12 cellular contexts compared by ENCODE assay signal in the genomic region with DNA sequence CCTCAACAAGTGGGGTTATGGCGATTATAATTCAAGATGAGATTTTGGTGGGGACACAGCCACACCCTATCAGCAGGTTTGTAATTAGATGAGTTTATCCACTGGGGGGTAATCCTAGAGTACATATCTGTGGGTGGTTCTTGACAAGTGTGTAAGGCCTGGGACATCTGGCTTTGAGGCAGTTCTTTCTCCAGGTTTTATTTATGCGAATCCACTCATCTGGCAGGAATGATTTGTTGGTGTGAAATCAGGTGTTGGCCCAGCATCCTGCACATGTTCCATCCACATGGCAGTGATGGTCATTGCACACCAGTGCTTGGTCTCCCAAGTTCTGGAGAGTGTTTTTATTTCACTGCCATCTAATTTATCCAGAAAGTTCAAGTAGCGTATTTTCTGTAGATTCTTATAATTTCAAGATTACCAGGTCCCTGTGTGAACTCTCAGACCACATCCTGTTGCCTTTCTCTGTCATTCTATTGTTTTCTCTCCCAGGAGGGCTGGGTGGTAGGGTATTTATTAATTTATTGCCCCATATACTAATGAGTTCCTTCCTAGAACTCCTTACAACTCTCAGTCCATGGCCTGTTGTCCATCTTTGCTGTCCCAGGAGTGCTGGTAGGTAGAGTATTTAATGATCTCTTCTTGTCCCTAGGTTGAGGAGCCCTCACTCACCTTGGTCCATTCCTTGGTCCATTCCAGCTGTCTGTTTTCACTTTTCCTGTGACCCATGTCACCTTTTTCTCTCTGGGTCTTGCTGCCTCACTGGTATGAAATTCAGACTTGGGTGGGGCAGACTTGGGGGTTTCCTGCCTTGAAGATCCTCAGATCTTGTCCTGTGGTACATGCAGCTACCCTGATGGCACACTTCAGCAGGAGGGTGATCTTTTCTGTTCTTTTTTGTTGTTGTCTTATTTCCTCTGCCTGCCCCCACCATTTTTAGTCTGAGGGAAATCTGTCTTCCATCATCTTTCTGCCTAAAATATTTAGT. TPM values are rescaled to one million over a fixed set of nuclear protein-coding genes. Genes with fewer than 3 reads are reported as not detected.
DNase-seq lines count a peak whose midpoint lies in the region; ATAC-seq and TF ChIP-seq lines count a peak whose summit lies in the region.
"Had no signal": no experiment of that assay in that cellular context is flagged by ENCODE, and none has a peak within 500 bp of the region (broad histone marks: within the 10 kb centered on the region; RNA-seq: fewer than 3 reads in every experiment).

No MANE protein-coding gene starts in this region.

- peak overlapping the region; percentile 74 for H3K4me3 Mint-ChIP-seq in CD4-positive, alpha-beta T cell
- H3K4me3 Mint-ChIP-seq in chondrocyte (ENCODE audit: unreplicated experiment): no peak overlapping the region

- H3K9me3 Mint-ChIP-seq in CD4-positive, alpha-beta T cell: no peaks in the 10 kb centered on the region
- H3K9me3 Mint-ChIP-seq in chondrocyte (ENCODE audit: low read depth): no peaks in the 10 kb centered on the region

- H3K27ac Mint-ChIP-seq in CD4-positive, alpha-beta T cell: peak overlapping the region; percentile 96
- peak overlapping the region; percentile 15 for H3K27ac Mint-ChIP-seq in chondrocyte (ENCODE audit: unreplicated experiment)

- CTCF ChIA-PET in CD4-positive, alpha-beta T cell (lab: Charles Lee): interaction anchor here (0.8 to 1.1 kb wide), 3 partner anchors 53 to 108 kb away, joined by 3 to 6 read pairs (median 4); no protein-coding TSS in a partner anchor

- peaks cover 74% of the 10 kb centered on the region for H3K4me1 Mint-ChIP-seq in CD4-positive, alpha-beta T cell (ENCODE audit: low read depth)
- H3K4me1 Mint-ChIP-seq in chondrocyte (ENCODE audit: low read depth): peaks cover 18% of the 10 kb centered on the region

- peak; percentile 88 for ATAC-seq in CD4-positive, alpha-beta T cell (ENCODE audit: poor library complexity)
- ATAC-seq in GM19452 (IDR thresholded peaks at IDR 0.05; ENCODE audit: unreplicated experiment): peak; percentile 72
- ATAC-seq in right cardiac atrium: no peak
- ATAC-seq in HG02678 (IDR thresholded peaks at IDR 0.05; ENCODE audit: unreplicated experiment): no peak
- ATAC-seq: SK-N-SH treated with all-trans-retinoic acid at 6 μM for 48 hours had no signal

- H3K9me3 ChIP-seq in CD4-positive, alpha-beta T cell (ENCODE audit: control insufficient read depth, low read length): no peaks in the 10 kb centered on the region
- H3K9me3 ChIP-seq in right cardiac atrium (ENCODE audit: control insufficient read depth, low read length): no peaks in the 10 kb centered on the region
- H3K9me3 ChIP-seq: transverse colon had no signal

- peak overlapping the region; percentile 71 for H3K27ac ChIP-seq in CD4-positive, alpha-beta T cell (ENCODE audit: low read depth, low read length)
- H3K27ac ChIP-seq in right cardiac atrium (ENCODE audit: low read length): no peak overlapping the region
- H3K27ac ChIP-seq: transverse colon had no signal

- POLR2A ChIA-PET in CD4-positive, alpha-beta T cell (lab: Charles Lee): interaction anchor here (0.6 to 3.2 kb wide), 6 partner anchors 10 to 316 kb away, joined by 3 to 38 read pairs (median 3); partner anchors contain the start of genes CDK13 and RALA

- TF ChIP-seq CTCF in CD4-positive, alpha-beta T cell (IDR thresholded peaks at IDR 0.05): no peak
- TF ChIP-seq CTCF in chondrocyte (IDR thresholded peaks at IDR 0.05): no peak

- 90% methylated on average over 3 of the region's 3 CpGs for WGBS in right cardiac atrium

- intact Hi-C loops in CD4-positive, alpha-beta T cell (cut with DNase I, micrococcal nuclease): loop anchor here in 1 of 2 experiments (1.0 to 10.0 kb wide), 4 partner anchors 10 to 103 kb away; no protein-coding TSS in a partner anchor
- intact Hi-C loops in right cardiac atrium (cut with DNase I): no loop called here

- no peaks in the 10 kb centered on the region for H3K27me3 Mint-ChIP-seq in CD4-positive, alpha-beta T cell
- no peaks in the 10 kb centered on the region for H3K27me3 Mint-ChIP-seq in chondrocyte (ENCODE audit: low read depth)

- peak in 8 of 10 experiments; percentile 17 to 34 (median 24) for DNase-seq in CD4-positive, alpha-beta T cell
- DNase-seq in Jurkat, Clone E6-1 (ENCODE audit: low read depth, low spot score): peak; percentile 26
- DNase-seq in chondrocyte (ENCODE audit: low spot score): no peak
- DNase-seq in AML-193 (lab: John Stamatoyannopoulos, UW): no peak
- no peak for DNase-seq in COLO829 (ENCODE audit: low spot score)
- no peak for DNase-seq in right cardiac atrium
- DNase-seq: DMS153, NCI-H345, transverse colon had no signal

- no peaks in the 10 kb centered on the region for H3K27me3 ChIP-seq in CD4-positive, alpha-beta T cell (ENCODE audit: control insufficient read depth, insufficient read depth, low read length)
- H3K27me3 ChIP-seq in right cardiac atrium (ENCODE audit: control insufficient read depth, insufficient read depth): no peaks in the 10 kb centered on the region
- H3K27me3 ChIP-seq: transverse colon had no signal

- H3K36me3 Mint-ChIP-seq in CD4-positive, alpha-beta T cell (ENCODE audit: low read depth): peaks cover 62% of the 10 kb centered on the region
- H3K36me3 Mint-ChIP-seq in chondrocyte (ENCODE audit: low read depth): peaks cover 14% of the 10 kb centered on the region

- H3K4me3 ChIP-seq in Jurkat, Clone E6-1 (ENCODE audit: low read length): no peak overlapping the region
- no peak overlapping the region for H3K4me3 ChIP-seq in right cardiac atrium (ENCODE audit: low read length)
- H3K4me3 ChIP-seq: transverse colon had no signal

- peaks cover 10% of the 10 kb centered on the region for H3K4me1 ChIP-seq in right cardiac atrium (ENCODE audit: control insufficient read depth, insufficient read depth, low read length)

RNA-seq across cellular contexts. Expression of gene RALA, which starts 10.5 kb away (rescaled TPM):
- 10 to 100 TPM; 24.5 to 27.5 TPM for total RNA-seq in CD4-positive, alpha-beta T cell
- 32.3 TPM for polyA plus RNA-seq in Jurkat, Clone E6-1 (2012; ENCODE audit: insufficient read depth, insufficient read length)
- 29.2 to 37.4 TPM (median 35.2 TPM) in 3 replicates for total RNA-seq in chondrocyte
- 10 to 100 TPM; 21.0 to 23.9 (median 22.4) TPM for total RNA-seq in right cardiac atrium
- polyA plus RNA-seq in right cardiac atrium: 20.9 TPM

Comparison
In these comparisons a context has a peak if more than half of its experiments do, and no peak if none do; other contexts are left out.
1. ATAC-seq: peak in CD4-positive, alpha-beta T cell (single experiment) and GM19452 (single experiment); none in right cardiac atrium (0 of 2) and HG02678 (single experiment).
2. DNase-seq: peak in CD4-positive, alpha-beta T cell (8 of 10) and Jurkat, Clone E6-1 (single experiment); none in chondrocyte (single experiment), AML-193 (0 of 2), COLO829 (single experiment) and right cardiac atrium (0 of 3).